ENCODE assay signal across 24 cellular contexts in the genomic region with DNA sequence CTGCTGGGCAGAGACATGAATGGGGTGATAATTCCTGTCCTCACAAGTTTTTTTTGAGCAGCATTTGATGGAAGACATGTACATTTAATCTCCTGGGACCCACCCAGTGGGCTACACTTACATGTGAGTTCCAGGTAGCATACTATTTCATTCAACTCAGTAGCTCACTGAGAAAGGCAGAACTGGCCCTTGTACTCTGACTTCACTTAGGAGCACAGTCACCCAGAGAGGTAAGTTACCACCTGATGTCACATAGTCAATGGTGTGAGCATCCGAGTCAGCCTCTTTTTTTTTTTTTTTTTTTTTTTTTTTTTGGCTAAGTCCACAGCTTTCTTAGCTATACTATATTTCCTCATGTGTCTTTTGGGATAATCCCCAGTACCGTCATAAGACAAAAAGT. TPM values are rescaled to one million over a fixed set of nuclear protein-coding genes. Genes with fewer than 3 reads are reported as not detected.
"Had no signal": no experiment of that assay in that cellular context is flagged by ENCODE, and none has a peak within 500 bp of the region (broad histone marks: within the 10 kb centered on the region; RNA-seq: fewer than 3 reads in every experiment).

No MANE protein-coding gene starts in this region.

- H3K4me1 Mint-ChIP-seq: endodermal cell; mesothelial cell of epicardium; naive B cell; naive thymus-derived CD8-positive, alpha-beta T cell had no signal

- H3K27me3 Mint-ChIP-seq: naive B cell had no signal

- H3K4me3 Mint-ChIP-seq: dendritic cell treated with granulocyte-macrophage colony-stimulating factor and Interleukin-4, amounts not matched to agents 40 ng/mL and 50 ng/mL, for 4 days; effector memory CD8-positive, alpha-beta T cell; endodermal cell; mesothelial cell of epicardium; naive B cell; naive thymus-derived CD8-positive, alpha-beta T cell had no signal

- DNase-seq: colonic mucosa; cortex of kidney; effector CD8-positive, alpha-beta T cell; effector memory CD8-positive, alpha-beta T cell; endodermal cell; esophagus squamous epithelium; foreskin fibroblast; foreskin melanocyte; gastrocnemius medialis; glutamatergic neuron; head of caudate nucleus; heart right ventricle; hippocampal formation; left cardiac atrium; left lung; left ventricle myocardium superior; lower lobe of right lung; mesenchymal stem cell; mucosa of descending colon; naive B cell; naive thymus-derived CD8-positive, alpha-beta T cell had no signal

- ATAC-seq: effector memory CD8-positive, alpha-beta T cell; gastrocnemius medialis; heart right ventricle; left cardiac atrium; left lung; left ventricle myocardium superior; lower lobe of right lung; mucosa of descending colon; naive thymus-derived CD8-positive, alpha-beta T cell had no signal

- H3K9me3 Mint-ChIP-seq: dendritic cell treated with granulocyte-macrophage colony-stimulating factor and Interleukin-4, amounts not matched to agents 40 ng/mL and 50 ng/mL, for 4 days; effector memory CD8-positive, alpha-beta T cell; endodermal cell; mesothelial cell of epicardium; naive B cell; naive thymus-derived CD8-positive, alpha-beta T cell had no signal

- H3K4me3 ChIP-seq: colonic mucosa, esophagus squamous epithelium, gastrocnemius medialis, heart right ventricle, left lung, lower lobe of right lung, mucosa of descending colon had no signal

- H3K36me3 Mint-ChIP-seq: mesothelial cell of epicardium; naive B cell; naive thymus-derived CD8-positive, alpha-beta T cell had no signal

- H3K27ac Mint-ChIP-seq: dendritic cell treated with granulocyte-macrophage colony-stimulating factor and Interleukin-4, amounts not matched to agents 40 ng/mL and 50 ng/mL, for 4 days; effector memory CD8-positive, alpha-beta T cell; endodermal cell; mesothelial cell of epicardium; naive B cell; naive thymus-derived CD8-positive, alpha-beta T cell had no signal

RNA-seq across cellular contexts. Expression of gene MCTP2, which starts 32.7 kb away (rescaled TPM):
- total RNA-seq: myocyte had no signal
